ENCODE assay signal across 8 cellular contexts in the genomic region with DNA sequence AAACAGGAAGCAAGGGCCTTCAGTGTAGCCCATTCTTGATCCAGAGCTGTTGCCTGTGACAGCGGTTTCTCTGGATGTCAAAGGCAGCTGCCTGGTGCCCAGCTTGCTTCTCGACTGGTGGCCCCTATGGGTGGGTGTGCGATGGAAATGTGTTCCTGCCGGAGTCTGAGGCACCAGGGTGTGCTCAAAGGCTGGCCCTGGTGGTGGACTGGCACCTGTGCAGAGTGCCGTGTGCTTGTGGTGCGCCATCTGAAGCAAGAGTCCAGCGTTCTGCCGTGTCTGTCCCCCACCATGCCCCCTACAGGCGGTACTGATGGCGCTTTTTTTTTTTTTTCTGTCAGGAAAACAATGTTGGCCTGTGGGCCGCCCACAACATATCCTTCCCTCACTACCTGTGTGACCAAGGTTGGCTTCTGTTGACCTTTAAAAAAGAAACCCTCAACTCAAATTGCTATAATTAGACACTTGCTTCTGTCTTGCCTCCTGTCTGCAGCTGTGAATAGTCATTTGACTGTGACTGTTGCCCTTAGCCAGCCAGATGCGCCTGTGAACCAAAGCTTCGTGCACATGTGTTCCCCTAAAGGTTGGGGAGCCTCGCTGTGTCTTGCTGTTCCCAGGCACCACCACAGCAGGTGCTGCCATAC. TPM values are rescaled to one million over a fixed set of nuclear protein-coding genes. Genes with fewer than 3 reads are reported as not detected.
DNase-seq lines count a peak whose midpoint lies in the region; ATAC-seq, FAIRE-seq and TF ChIP-seq lines count a peak whose summit lies in the region.

No MANE protein-coding gene starts in this region.

- no peaks in the 10 kb centered on the region for H3K9me3 ChIP-seq in endodermal cell (ENCODE audit: control insufficient read depth, low read length)

- FAIRE-seq in GM12891 (lab: Jason Lieb, UNC) (peak; percentile 90), RCC 7860 (lab: Jason Lieb, UNC) (no peak)

- no peak overlapping the region for H3K9ac ChIP-seq in endodermal cell (ENCODE audit: extremely low read depth, low read length, poor library complexity, severe bottlenecking)

- TF ChIP-seq POLR2A in GM12891 (IDR thresholded peaks at IDR 0.05; ENCODE audit: low read depth, low read length), result peak; percentile 55; the same call in 1 of the 2 replicates

- POLR2A ChIA-PET in BJ (lab: Charles Lee), result no interaction called here

- WGBS in endodermal cell (ENCODE audit: insufficient coverage in 1 of 2, insufficient read length in 1 of 2), 2 experiments, result 72 to 87% methylated on average over 10 to 14 of the region's 14 CpGs

- DNase-seq in BJ (ENCODE audit: low read depth) (no peak), GM12891 (ENCODE audit: insufficient read length, low spot score) (peak; percentile 66), RCC 7860 (ENCODE audit: low spot score) (peak; percentile 29), endodermal cell (peak; percentile 76), progenitor cell of endocrine pancreas (ENCODE audit: low spot score, unreplicated experiment) (no peak), DMS79 (lab: John Stamatoyannopoulos, UW) (no peak)

- peaks cover 44% of the 10 kb centered on the region for H3K36me3 Mint-ChIP-seq in endodermal cell (ENCODE audit: low read depth)
- peaks cover 9% of the 10 kb centered on the region for H3K36me3 Mint-ChIP-seq in progenitor cell of endocrine pancreas (ENCODE audit: insufficient read depth)

- no peaks in the 10 kb centered on the region for H3K27me3 ChIP-seq in BJ (ENCODE audit: control insufficient read depth, insufficient read depth, low read length)
- no peaks in the 10 kb centered on the region for H3K27me3 ChIP-seq in endodermal cell (ENCODE audit: control insufficient read depth, insufficient read depth, low read length, poor library complexity, severe bottlenecking)

- H3K4me1 Mint-ChIP-seq in endodermal cell (no peaks in the 10 kb centered on the region), progenitor cell of endocrine pancreas (ENCODE audit: low read depth) (peaks cover 2% of the 10 kb centered on the region)

- TF ChIP-seq CTCF in BJ (IDR thresholded peaks at IDR 0.05; ENCODE audit: insufficient read depth, low read depth, low read length) (peak; percentile 53), endodermal cell (conservative IDR thresholded peaks at IDR 0.05) (peak; percentile 76), progenitor cell of endocrine pancreas (IDR thresholded peaks at IDR 0.05; ENCODE audit: unreplicated experiment) (peak; percentile 52)

- H3K9me3 Mint-ChIP-seq in endodermal cell, result no peaks in the 10 kb centered on the region
- no peaks in the 10 kb centered on the region for H3K9me3 Mint-ChIP-seq in progenitor cell of endocrine pancreas (ENCODE audit: low read depth)

- H3K4me3 Mint-ChIP-seq in endodermal cell (no peak overlapping the region), progenitor cell of endocrine pancreas (ENCODE audit: low read depth) (no peak overlapping the region)

- no peaks in the 10 kb centered on the region for H3K4me1 ChIP-seq in endodermal cell (ENCODE audit: control insufficient read depth, insufficient read depth, low read length)

- H3K27ac ChIP-seq in endodermal cell (ENCODE audit: low read depth, low read length), result peak overlapping the region; percentile 49

- CTCF ChIA-PET in BJ (lab: Yijun Ruan, JAX), result interaction anchor here (1.3 kb wide), 1 partner anchor 10 kb away, joined by 3 read pairs; no protein-coding TSS in a partner anchor

- H3K27ac Mint-ChIP-seq in endodermal cell (peak overlapping the region; percentile 75), progenitor cell of endocrine pancreas (no peak overlapping the region)

- H3K27me3 Mint-ChIP-seq in endodermal cell (ENCODE audit: insufficient read depth) (no peaks in the 10 kb centered on the region), progenitor cell of endocrine pancreas (no peaks in the 10 kb centered on the region)

- no peak overlapping the region for H3K4me3 ChIP-seq in BJ (ENCODE audit: low read depth, low read length)
- no peak overlapping the region for H3K4me3 ChIP-seq in endodermal cell (ENCODE audit: low read length)

- H3K36me3 ChIP-seq in BJ (ENCODE audit: control insufficient read depth, insufficient read depth, low read length) (peaks cover 67% of the 10 kb centered on the region), endodermal cell (ENCODE audit: control insufficient read depth, insufficient read depth, low read length) (peaks cover 66% of the 10 kb centered on the region)

- ATAC-seq in GM21367 (IDR thresholded peaks at IDR 0.05; ENCODE audit: unreplicated experiment), result no peak
- ATAC-seq in HG02759 (IDR thresholded peaks at IDR 0.05; ENCODE audit: unreplicated experiment), result no peak

TF ChIP-seq in GM12891, 5 proteins besides CTCF, POLR2A, EP300 and RAD21:
- no peak for TF ChIP-seq PAX5 (IDR thresholded peaks at IDR 0.05; ENCODE audit: insufficient read depth, low read length, severe bottlenecking)
- peak; percentile 71 for TF ChIP-seq POLR2AphosphoS5 (IDR thresholded peaks at IDR 0.05; ENCODE audit: low read depth, low read length)

RNA-seq across cellular contexts. Expression of a gene that starts 4.7 kb away (rescaled TPM):
- polyA plus RNA-seq in BJ (2011; rRNA removed), result 164 and 166 TPM in 2 replicates
- polyA minus RNA-seq in BJ (2011; rRNA and poly(A)+ RNA removed), result 69.5 and 109 TPM in 2 replicates
- polyA plus RNA-seq in GM12891 (2012; ENCODE audit: low read depth, missing spikeins), result 168 TPM
- total RNA-seq in endodermal cell, result 100 to 1,000 TPM; 320 to 415 TPM
- polyA plus RNA-seq in endodermal cell (2013, experiment 1 of 2), result 514 TPM
- 506 TPM for polyA plus RNA-seq in endodermal cell (2013, experiment 2 of 2)
- 217 and 219 TPM in 2 replicates for total RNA-seq in progenitor cell of endocrine pancreas

RNA-seq across cellular contexts. Expression of a gene that starts 5.9 kb away (rescaled TPM):
- 20.1 and 34.2 TPM in 2 replicates for polyA plus RNA-seq in BJ (2011; rRNA removed)
- polyA minus RNA-seq in BJ (2011; rRNA and poly(A)+ RNA removed), result 32.0 and 49.5 TPM in 2 replicates
- 45.8 TPM for polyA plus RNA-seq in GM12891 (2012; ENCODE audit: low read depth, missing spikeins)
- 10 to 100 TPM; 45.6 to 55.2 TPM for total RNA-seq in endodermal cell
- polyA plus RNA-seq in endodermal cell (2013, experiment 1 of 2), result 44.3 TPM
- 33.8 TPM for polyA plus RNA-seq in endodermal cell (2013, experiment 2 of 2)
- 78.5 and 86.5 TPM in 2 replicates for total RNA-seq in progenitor cell of endocrine pancreas

RNA-seq across cellular contexts. Expression of a gene that starts 20.4 kb away (rescaled TPM):
- polyA plus RNA-seq in BJ (2011; rRNA removed), result 15.1 and 32.2 TPM in 2 replicates
- 13.5 and 17.6 TPM in 2 replicates for polyA minus RNA-seq in BJ (2011; rRNA and poly(A)+ RNA removed)
- 7.3 TPM for polyA plus RNA-seq in GM12891 (2012; ENCODE audit: low read depth, missing spikeins)
- 10 to 100 TPM; 82.2 to 82.3 TPM for total RNA-seq in endodermal cell
- polyA plus RNA-seq in endodermal cell (2013, experiment 1 of 2), result 70.4 TPM
- polyA plus RNA-seq in endodermal cell (2013, experiment 2 of 2), result 56.8 TPM
- total RNA-seq in progenitor cell of endocrine pancreas, result 82.1 and 83.5 TPM in 2 replicates

RNA-seq across cellular contexts. Expression of a gene that starts 31.1 kb away (rescaled TPM):
- polyA plus RNA-seq in BJ (2011; rRNA removed), result 16.3 and 21.3 TPM in 2 replicates
- 15.7 and 18.3 TPM in 2 replicates for polyA minus RNA-seq in BJ (2011; rRNA and poly(A)+ RNA removed)
- 13.9 TPM for polyA plus RNA-seq in GM12891 (2012; ENCODE audit: low read depth, missing spikeins)
- total RNA-seq in endodermal cell, result 10 to 100 TPM; 61.3 to 76.1 TPM
- 43.6 TPM for polyA plus RNA-seq in endodermal cell (2013, experiment 1 of 2)
- polyA plus RNA-seq in endodermal cell (2013, experiment 2 of 2), result 34.4 TPM
- 75.8 and 79.8 TPM in 2 replicates for total RNA-seq in progenitor cell of endocrine pancreas

RNA-seq across cellular contexts. Expression of a gene that starts 39.7 kb away (rescaled TPM):
- polyA plus RNA-seq in BJ (2011; rRNA removed), result 4.9 and 6.5 TPM in 2 replicates
- 0.98 and 1.6 TPM in 2 replicates for polyA minus RNA-seq in BJ (2011; rRNA and poly(A)+ RNA removed)
- polyA plus RNA-seq in GM12891 (2012; ENCODE audit: low read depth, missing spikeins), result 0.05 TPM
- total RNA-seq in endodermal cell (not detected), progenitor cell of endocrine pancreas (3.3 and 4.0 TPM in 2 replicates)
- polyA plus RNA-seq in endodermal cell (2013, experiment 1 of 2), result 2.2 TPM
- 0.87 TPM for polyA plus RNA-seq in endodermal cell (2013, experiment 2 of 2)

Comparison
In these comparisons a context has a peak if more than half of its experiments do, and no peak if none do; other contexts are left out.
1. DNase-seq: peak in GM12891 (single experiment), RCC 7860 (single experiment) and endodermal cell (single experiment); none in BJ (single experiment), progenitor cell of endocrine pancreas (single experiment) and DMS79 (single experiment).
2. Peak in every context shown above with its lines, with median percentiles within 50 percentile points of each other: CTCF ChIP-seq.